Comparison of ENCODE assay signal across 24 cellular contexts in genomic region chr20:63882257-63883208, GRCh38. TPM values are rescaled to one million over a fixed set of nuclear protein-coding genes. Genes with fewer than 3 reads are reported as not detected.
"Had no signal": no experiment of that assay in that cellular context is flagged by ENCODE, and none has a peak within 500 bp of the region (broad histone marks: within the 10 kb centered on the region; RNA-seq: fewer than 3 reads in every experiment).

No MANE protein-coding gene starts in this region.

- H3K9me3 Mint-ChIP-seq: activated CD4-positive, alpha-beta T cell treated with anti-CD3 and anti-CD28 coated beads, Interleukin-2, amount 10 ng/mL, durations not matched to agents 24 days and 14 days; activated CD8-positive, alpha-beta T cell treated with anti-CD3 and anti-CD28 coated beads for 36 hours; activated naive CD4-positive, alpha-beta T cell treated with anti-CD3 and anti-CD28 coated beads for 36 hours; activated naive CD8-positive, alpha-beta T cell treated with anti-CD3 and anti-CD28 coated beads, Interleukin-2, amount 50 U/mL, for 24 hours; activated T-helper 2 cell treated with anti-CD3 and anti-CD28 coated beads, Interferon-gamma antibody, Interleukin-2, Interleukin-4, amounts not matched to agents 10 μg/mL and 5 μg/mL and 100 μg/mL, durations not matched to agents 14 hours and 24 hours and 36 hours; mesothelial cell of epicardium; nephron; stimulated activated memory B cell treated with anti-CD40 and anti-IgM and Interleukin-4, amounts not matched to agents 10 μg/mL and 1 μg/mL and 100 μg/mL, for 72 hours had no signal

- H3K4me3 ChIP-seq: coronary artery, left lung, pancreas, spleen, thoracic aorta, upper lobe of left lung had no signal

- DNase-seq: activated CD4-positive, alpha-beta T cell treated with anti-CD3 and anti-CD28 coated beads, Interleukin-2, amount 10 ng/mL, durations not matched to agents 24 days and 14 days; activated CD8-positive, alpha-beta T cell treated with anti-CD3 and anti-CD28 coated beads for 36 hours; activated naive CD4-positive, alpha-beta T cell treated with anti-CD3 and anti-CD28 coated beads for 36 hours; activated naive CD8-positive, alpha-beta T cell treated with anti-CD3 and anti-CD28 coated beads, Interleukin-2, amount 50 U/mL, for 24 hours; activated T-cell treated with anti-CD3 and anti-CD28 coated beads, Interleukin-2, amount 50 U/mL, for 1 hour; brain microvascular endothelial cell; central memory CD4-positive, alpha-beta T cell; erythroblast; foreskin melanocyte; hypothalamus; islet precursor cell; spleen; stimulated activated CD4-positive, alpha-beta T cell treated with anti-CD3 and anti-CD28 coated beads, Interleukin-4, amount 100 ng/mL, for 4 hours had no signal

- ATAC-seq: activated CD8-positive, alpha-beta T cell treated with anti-CD3 and anti-CD28 coated beads for 36 hours; activated naive CD8-positive, alpha-beta T cell treated with anti-CD3 and anti-CD28 coated beads, Interleukin-2, amount 50 U/mL, for 24 hours; left lung; pancreas; stimulated activated memory B cell treated with anti-CD40 and anti-IgM and Interleukin-4, amounts not matched to agents 10 μg/mL and 1 μg/mL and 100 μg/mL, for 72 hours had no signal

- H3K4me3 Mint-ChIP-seq: activated CD4-positive, alpha-beta T cell treated with anti-CD3 and anti-CD28 coated beads, Interleukin-2, amount 10 ng/mL, durations not matched to agents 24 days and 14 days; activated CD8-positive, alpha-beta T cell treated with anti-CD3 and anti-CD28 coated beads for 36 hours; activated naive CD4-positive, alpha-beta T cell treated with anti-CD3 and anti-CD28 coated beads for 36 hours; activated naive CD8-positive, alpha-beta T cell treated with anti-CD3 and anti-CD28 coated beads, Interleukin-2, amount 50 U/mL, for 24 hours; mesothelial cell of epicardium; nephron; stimulated activated memory B cell treated with anti-CD40 and anti-IgM and Interleukin-4, amounts not matched to agents 10 μg/mL and 1 μg/mL and 100 μg/mL, for 72 hours had no signal

- FAIRE-seq: endometrium, pancreas had no signal

- H3K4me1 ChIP-seq: pancreas, upper lobe of left lung had no signal

- H3K27me3 ChIP-seq: brain microvascular endothelial cell, left lung, pancreas, spleen, upper lobe of left lung had no signal

- H3K27me3 Mint-ChIP-seq: activated CD4-positive, alpha-beta T cell treated with anti-CD3 and anti-CD28 coated beads, Interleukin-2, amount 10 ng/mL, durations not matched to agents 24 days and 14 days; activated CD8-positive, alpha-beta T cell treated with anti-CD3 and anti-CD28 coated beads for 36 hours; activated naive CD8-positive, alpha-beta T cell treated with anti-CD3 and anti-CD28 coated beads, Interleukin-2, amount 50 U/mL, for 24 hours; stimulated activated memory B cell treated with anti-CD40 and anti-IgM and Interleukin-4, amounts not matched to agents 10 μg/mL and 1 μg/mL and 100 μg/mL, for 72 hours had no signal

- H3K27ac ChIP-seq: brain microvascular endothelial cell, coronary artery, left lung, pancreas, spleen, thoracic aorta, upper lobe of left lung had no signal

- H3K4me1 Mint-ChIP-seq: activated CD4-positive, alpha-beta T cell treated with anti-CD3 and anti-CD28 coated beads, Interleukin-2, amount 10 ng/mL, durations not matched to agents 24 days and 14 days; mesothelial cell of epicardium had no signal

- H3K9me3 ChIP-seq: left lung, pancreas, spleen, thoracic aorta, upper lobe of left lung had no signal

- H3K27ac Mint-ChIP-seq: activated CD4-positive, alpha-beta T cell treated with anti-CD3 and anti-CD28 coated beads, Interleukin-2, amount 10 ng/mL, durations not matched to agents 24 days and 14 days; activated CD8-positive, alpha-beta T cell treated with anti-CD3 and anti-CD28 coated beads for 36 hours; activated naive CD4-positive, alpha-beta T cell treated with anti-CD3 and anti-CD28 coated beads for 36 hours; activated naive CD8-positive, alpha-beta T cell treated with anti-CD3 and anti-CD28 coated beads, Interleukin-2, amount 50 U/mL, for 24 hours; activated T-helper 2 cell treated with anti-CD3 and anti-CD28 coated beads, Interferon-gamma antibody, Interleukin-2, Interleukin-4, amounts not matched to agents 10 μg/mL and 5 μg/mL and 100 μg/mL, durations not matched to agents 14 hours and 24 hours and 36 hours; mesothelial cell of epicardium; nephron; stimulated activated memory B cell treated with anti-CD40 and anti-IgM and Interleukin-4, amounts not matched to agents 10 μg/mL and 1 μg/mL and 100 μg/mL, for 72 hours had no signal

RNA-seq across cellular contexts. Expression of gene ABHD16B, which starts 21.2 kb away (rescaled TPM):
- total RNA-seq: activated CD8-positive, alpha-beta T cell treated with anti-CD3 and anti-CD28 coated beads for 36 hours; activated naive CD4-positive, alpha-beta T cell treated with anti-CD3 and anti-CD28 coated beads for 36 hours; activated T-helper 2 cell treated with anti-CD3 and anti-CD28 coated beads, Interferon-gamma antibody, Interleukin-2, Interleukin-4, amounts not matched to agents 10 μg/mL and 5 μg/mL and 100 μg/mL, durations not matched to agents 14 hours and 24 hours and 36 hours; lung microvascular endothelial cell; mesothelial cell of epicardium; pancreas; spleen; thoracic aorta had no signal
